ENCODE assay signal across 8 cellular contexts in genomic region chr11:128290106-128290840, GRCh38.
DNase-seq lines count a peak whose midpoint lies in the region; ATAC-seq lines count a peak whose summit lies in the region.

No MANE protein-coding gene starts in this region.

- ATAC-seq in GM19043 (IDR thresholded peaks at IDR 0.05; ENCODE audit: low read depth, unreplicated experiment) = peak; percentile 82
- peak; percentile 82 for ATAC-seq in HG03196 (IDR thresholded peaks at IDR 0.05; ENCODE audit: unreplicated experiment)

- H3K9me3 ChIP-seq in effector memory CD4-positive, alpha-beta T cell (ENCODE audit: control insufficient read depth, low read length) = no peaks in the 10 kb centered on the region

- no peaks in the 10 kb centered on the region for H3K27me3 ChIP-seq in effector memory CD4-positive, alpha-beta T cell (replicated peaks; ENCODE audit: control insufficient read depth, insufficient read depth, low read length, poor library complexity, severe bottlenecking)

- no peaks in the 10 kb centered on the region for H3K36me3 ChIP-seq in effector memory CD4-positive, alpha-beta T cell (ENCODE audit: control insufficient read depth, insufficient read depth, low read length)

- peak overlapping the region; percentile 97 for H3K27ac ChIP-seq in effector memory CD4-positive, alpha-beta T cell (ENCODE audit: insufficient read depth, low read length, poor library complexity, severe bottlenecking)

- H3K4me1 ChIP-seq in effector memory CD4-positive, alpha-beta T cell (ENCODE audit: control insufficient read depth, insufficient read depth, low read length, poor library complexity, severe bottlenecking) = peaks cover 51% of the 10 kb centered on the region

- DNase-seq in CD1c-positive myeloid dendritic cell (ENCODE audit: extremely low spot score) = peak; percentile 83
- peak; percentile 89 for DNase-seq in NCI-H748 (lab: John Stamatoyannopoulos, UW; ENCODE audit: unreplicated experiment)
- DNase-seq in activated CD4-positive, alpha-beta T cell treated with anti-CD3 and anti-CD28 coated beads, Interleukin-2, amount 50 U/mL, for 48 hours = peak; percentile 69 to 77
- DNase-seq in effector memory CD4-positive, alpha-beta T cell = peak; percentile 46 to 55 (median 53)
- peak; percentile 63 for DNase-seq in midbrain (lab: John Stamatoyannopoulos, UW)
- DNase-seq in stimulated activated CD8-positive, alpha-beta memory T cell treated with anti-CD3 and anti-CD28 coated beads, Interleukin-4, amount 100 ng/mL, for 24 hours (ENCODE audit: low read depth) = peak; percentile 45

- peak overlapping the region; percentile 39 for H3K4me3 ChIP-seq in effector memory CD4-positive, alpha-beta T cell (ENCODE audit: insufficient read depth, low read depth, low read length, poor library complexity, severe bottlenecking)

Comparison
In these comparisons a context has a peak if more than half of its experiments do, and no peak if none do; other contexts are left out.
1. Peak in every context shown above with its lines: DNase-seq, ATAC-seq, H3K4me3 ChIP-seq and H3K27ac ChIP-seq.